8 cellular contexts compared by ENCODE assay signal in genomic region chr6:104995989-104996617, GRCh38. TPM values are rescaled to one million over a fixed set of nuclear protein-coding genes. Genes with fewer than 3 reads are reported as not detected.
DNase-seq lines count a peak whose midpoint lies in the region; ATAC-seq and TF ChIP-seq lines count a peak whose summit lies in the region.

No MANE protein-coding gene starts in this region.

- TF ChIP-seq CTCF in C4-2B (conservative IDR thresholded peaks at IDR 0.05), result peak; percentile 44
- peak; percentile 55 for TF ChIP-seq CTCF in choroid plexus epithelial cell (conservative IDR thresholded peaks at IDR 0.05; ENCODE audit: low read depth, low read length)

- peaks cover 4% of the 10 kb centered on the region for H3K79me1 ChIP-seq in neuronal stem cell (ENCODE audit: low read depth, low read length)

- H4K8ac ChIP-seq in neuronal stem cell (ENCODE audit: low read depth, low read length), result no peak overlapping the region

- DNase-seq in NAMALWA (ENCODE audit: low spot score) (peak; percentile 16), choroid plexus epithelial cell (ENCODE audit: low read depth) (peak; percentile 92), cerebellum (ENCODE audit: low spot score) (no peak), neuronal stem cell (ENCODE audit: low spot score) (no peak), NCI-H2081 (lab: John Stamatoyannopoulos, UW) (no peak)

- no peak overlapping the region for H2BK12ac ChIP-seq in neuronal stem cell (ENCODE audit: low read length)

- H2BK120ac ChIP-seq in neuronal stem cell (ENCODE audit: low read depth, low read length), result no peak overlapping the region

- no peaks in the 10 kb centered on the region for H3K27me3 ChIP-seq in muscle layer of colon (ENCODE audit: control insufficient read depth in 1 of 2, insufficient read depth in 2 of 2, low read length in 2 of 2)
- H3K27me3 ChIP-seq in neuronal stem cell (ENCODE audit: control insufficient read depth in 3 of 3, insufficient read depth in 3 of 3, low read depth in 1 of 3, low read length in 3 of 3), result no peaks in the 10 kb centered on the region

- H3K4ac ChIP-seq in neuronal stem cell (ENCODE audit: low read length), result no peak overlapping the region

- H3K27ac ChIP-seq in C4-2B (no peak overlapping the region), muscle layer of colon (ENCODE audit: low read depth, low read length) (no peak overlapping the region), neuronal stem cell (replicated peaks; ENCODE audit: low read length) (no peak overlapping the region)

- no peak overlapping the region for H2BK15ac ChIP-seq in neuronal stem cell (ENCODE audit: low read length)

- no peak overlapping the region for H2AK5ac ChIP-seq in neuronal stem cell (ENCODE audit: low read depth, low read length)

- no peak overlapping the region for H3K4me2 ChIP-seq in neuronal stem cell (ENCODE audit: insufficient read depth, low read length, poor library complexity, severe bottlenecking)

- no peak overlapping the region for H2AFZ ChIP-seq in neuronal stem cell (ENCODE audit: low read length)

- H3K18ac ChIP-seq in neuronal stem cell (ENCODE audit: low read length), result no peak overlapping the region

- H3K9me3 ChIP-seq in muscle layer of colon (ENCODE audit: low read length) (no peaks in the 10 kb centered on the region), neuronal stem cell (replicated peaks in 1 of 2; ENCODE audit: control insufficient read depth in 2 of 2, insufficient read depth in 1 of 2, low read depth in 1 of 2, low read length in 2 of 2) (peaks cover 4 to 16% of the 10 kb centered on the region in 2 donors)

- peak overlapping the region; percentile 6 for H3K9ac ChIP-seq in muscle layer of colon (ENCODE audit: low read length)
- H3K9ac ChIP-seq in neuronal stem cell (ENCODE audit: low read depth, low read length, poor library complexity), result no peak overlapping the region

- H4K91ac ChIP-seq in neuronal stem cell (ENCODE audit: low read depth, low read length, poor library complexity), result no peak overlapping the region

- H3K4me1 ChIP-seq in muscle layer of colon (ENCODE audit: insufficient read depth, low read length), result peaks cover 11% of the 10 kb centered on the region
- no peaks in the 10 kb centered on the region for H3K4me1 ChIP-seq in neuronal stem cell (ENCODE audit: control insufficient read depth in 2 of 2, insufficient read depth in 1 of 2, low read depth in 1 of 2, low read length in 2 of 2)

- H2BK5ac ChIP-seq in neuronal stem cell (ENCODE audit: low read length), result no peak overlapping the region

- H3K23ac ChIP-seq in neuronal stem cell (ENCODE audit: low read depth, low read length, poor library complexity), result no peak overlapping the region

- H3K14ac ChIP-seq in neuronal stem cell (ENCODE audit: low read length), result no peak overlapping the region

- no CpG with 5 or more reads among the region's 2 CpGs for WGBS in neuronal stem cell (ENCODE audit: extremely low coverage in 2 of 2, insufficient read length in 2 of 2, insufficient replicate concordance in 1 of 2), 2 donors

- H3K4me3 ChIP-seq in choroid plexus epithelial cell (ENCODE audit: low read depth, low read length) (no peak overlapping the region), muscle layer of colon (ENCODE audit: low read depth in 1 of 2, low read length in 2 of 2) (no peak overlapping the region), neuronal stem cell (ENCODE audit: low read length in 2 of 2) (no peak overlapping the region)

- no peaks in the 10 kb centered on the region for H3K36me3 ChIP-seq in muscle layer of colon (ENCODE audit: insufficient read depth, low read length)
- peaks cover 12 to 46% of the 10 kb centered on the region in 2 donors for H3K36me3 ChIP-seq in neuronal stem cell (replicated peaks in 1 of 2; ENCODE audit: control insufficient read depth in 2 of 2, insufficient read depth in 2 of 2, low read length in 2 of 2)

- no peak for ATAC-seq in HG02678 (IDR thresholded peaks at IDR 0.05; ENCODE audit: unreplicated experiment)

RNA-seq across cellular contexts. Expression of gene LIN28B, which starts 39.2 kb away (rescaled TPM):
- total RNA-seq in cerebellum, result 2.3 TPM
- polyA plus RNA-seq in neuronal stem cell (2013, experiment 1 of 2), result 84.6 TPM
- polyA plus RNA-seq in neuronal stem cell (2013, experiment 2 of 2), result 86.2 TPM

Comparison
In these comparisons a context has a peak if more than half of its experiments do, and no peak if none do; other contexts are left out.
1. DNase-seq: peak in NAMALWA (single experiment) and choroid plexus epithelial cell (single experiment); none in cerebellum (single experiment), neuronal stem cell (single experiment) and NCI-H2081 (0 of 2).